ENCODE assay signal across 12 cellular contexts in the genomic region with DNA sequence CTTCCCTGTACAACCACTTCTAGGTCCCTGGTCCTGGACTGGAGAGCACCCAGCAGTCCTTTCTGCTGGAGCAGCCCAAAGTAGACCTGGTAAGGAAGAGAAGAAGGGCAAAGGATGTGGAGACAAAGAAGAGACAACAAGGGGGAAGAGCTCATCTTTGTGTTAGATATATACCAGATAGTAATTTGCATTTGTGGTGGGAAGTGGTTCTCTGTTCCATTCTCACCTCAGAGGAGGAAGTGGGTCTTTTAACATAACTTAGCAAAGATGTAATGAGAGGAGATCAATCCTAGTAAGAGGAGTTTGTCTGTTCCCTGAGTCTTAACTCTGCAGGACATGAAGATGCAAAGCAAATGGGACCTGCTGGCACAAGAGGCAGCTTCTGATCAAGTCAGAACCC.
DNase-seq lines count a peak whose midpoint lies in the region; ATAC-seq, FAIRE-seq and TF ChIP-seq lines count a peak whose summit lies in the region.
"Had no signal": no experiment of that assay in that cellular context is flagged by ENCODE, and none has a peak within 500 bp of the region (broad histone marks: within the 10 kb centered on the region; RNA-seq: fewer than 3 reads in every experiment).

No MANE protein-coding gene starts in this region.

- FAIRE-seq in GM19239 (lab: Jason Lieb, UNC) = peak; percentile 94
- FAIRE-seq: astrocyte, endothelial cell of umbilical vein had no signal

- no peak overlapping the region for H3K4me3 ChIP-seq in DND-41 (ENCODE audit: low read depth in 1 of 2, low read length in 2 of 2)
- H3K4me3 ChIP-seq: SJSA1 had no signal

- no peaks in the 10 kb centered on the region for H3K36me3 ChIP-seq in DND-41 (ENCODE audit: insufficient read depth, low read length)
- H3K36me3 ChIP-seq: SJSA1 had no signal

- no peaks in the 10 kb centered on the region for H4K20me1 ChIP-seq in DND-41 (ENCODE audit: insufficient read depth, low read length)

- H3K9me3 ChIP-seq in DND-41 (ENCODE audit: insufficient read depth, low read length, severe bottlenecking) = no peaks in the 10 kb centered on the region
- H3K9me3 ChIP-seq: SJSA1 had no signal

- no peaks in the 10 kb centered on the region for H3K79me2 ChIP-seq in DND-41 (ENCODE audit: insufficient read depth, low read length)

- H3K27me3 ChIP-seq in DND-41 (ENCODE audit: insufficient read depth, low read length, poor library complexity) = peaks cover 4% of the 10 kb centered on the region
- H3K27me3 ChIP-seq: SJSA1 had no signal

- no peaks in the 10 kb centered on the region for H3K4me1 ChIP-seq in DND-41 (ENCODE audit: insufficient read depth, low read length)
- H3K4me1 ChIP-seq: SJSA1 had no signal

- no peak overlapping the region for H2AFZ ChIP-seq in DND-41 (ENCODE audit: low read depth, low read length)

- no peak for DNase-seq in DND-41
- peak; percentile 28 for DNase-seq in GM19239 (ENCODE audit: insufficient read length, low spot score)
- DNase-seq in activated CD4-positive, alpha-beta T cell treated with anti-CD3 and anti-CD28 coated beads, Interleukin-2, amount 50 U/mL, for 1 hour = no peak
- no peak for DNase-seq in stimulated activated CD4-positive, alpha-beta T cell treated with anti-CD3 and anti-CD28 coated beads, Interleukin-15, amount 100 ng/mL, for 24 hours
- DNase-seq in activated gamma-delta T cell (lab: John Stamatoyannopoulos, UW) = no peak
- no peak for DNase-seq in NCI-H187 treated with DMSO at 0.1 percent for 48 hours (lab: John Stamatoyannopoulos, UW)
- DNase-seq: nephron progenitor cell had no signal

- no peak for TF ChIP-seq CTCF in DND-41 (IDR thresholded peaks at IDR 0.05; ENCODE audit: borderline replicate concordance, extremely low read depth, low read length, poor library complexity, severe bottlenecking)

- ATAC-seq in DND-41 (ENCODE audit: insufficient read depth, low read depth) = peak; percentile 42; the same call in 1 of the 3 replicates
- ATAC-seq in HG02642 (IDR thresholded peaks at IDR 0.05; ENCODE audit: poor library complexity, unreplicated experiment) = peak; percentile 94
- peak; percentile 97 for ATAC-seq in HG03442 (IDR thresholded peaks at IDR 0.05; ENCODE audit: unreplicated experiment)

- H3K9ac ChIP-seq in DND-41 (ENCODE audit: low read depth, low read length) = no peak overlapping the region

- H3K4me2 ChIP-seq in DND-41 (ENCODE audit: insufficient read depth, low read length) = no peak overlapping the region

- no peak overlapping the region for H3K27ac ChIP-seq in DND-41 (ENCODE audit: low read length)
- H3K27ac ChIP-seq: SJSA1 had no signal

Comparison
In these comparisons a context has a peak if more than half of its experiments do, and no peak if none do; other contexts are left out.
1. ATAC-seq: peak in every context shown above with its lines; median percentile 97 in HG03442; 94 in HG02642; 42 in DND-41.